ENCODE assay signal across 3 cellular contexts in the genomic region with DNA sequence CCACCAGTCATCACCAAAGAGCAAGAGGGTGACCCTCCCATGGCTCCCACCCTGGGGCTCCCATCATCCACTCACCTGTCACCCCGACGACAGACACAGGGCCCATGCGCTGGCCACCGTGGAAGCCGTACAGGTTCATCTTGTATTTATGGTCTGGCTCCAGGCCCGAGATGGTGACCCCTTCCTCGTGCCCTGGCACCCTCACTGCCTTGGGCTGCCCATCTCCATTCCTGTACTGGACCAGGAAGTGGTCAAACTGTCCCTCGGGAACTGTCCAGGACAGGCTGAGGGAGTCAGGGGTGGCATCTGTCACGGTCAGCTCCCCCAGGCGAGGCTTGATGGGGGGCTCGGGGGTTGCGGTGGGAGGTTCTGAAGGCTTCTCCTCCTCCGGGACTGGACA. TPM values are rescaled to one million over a fixed set of nuclear protein-coding genes. Genes with fewer than 3 reads are reported as not detected.
"Had no signal": no experiment of that assay in that cellular context is flagged by ENCODE, and none has a peak within 500 bp of the region (broad histone marks: within the 10 kb centered on the region; RNA-seq: fewer than 3 reads in every experiment).

No MANE protein-coding gene starts in this region.

RNA-seq across cellular contexts. Expression of gene CYP21A2, which starts 30.1 kb away (rescaled TPM):
- total RNA-seq: LHCN-M2, M059J, NCI-H460 had no signal
